13 cellular contexts compared by ENCODE assay signal in genomic region chr10:16999665-17000451, GRCh38.
DNase-seq lines count a peak whose midpoint lies in the region; ATAC-seq, FAIRE-seq and TF ChIP-seq lines count a peak whose summit lies in the region.
"Had no signal": no experiment of that assay in that cellular context is flagged by ENCODE, and none has a peak within 500 bp of the region (broad histone marks: within the 10 kb centered on the region; RNA-seq: fewer than 3 reads in every experiment).

No MANE protein-coding gene starts in this region.

- no peaks in the 10 kb centered on the region for H3K36me3 Mint-ChIP-seq in CD4-positive, alpha-beta T cell (ENCODE audit: low read depth)

- H3K4me2 ChIP-seq in skeletal muscle satellite cell (ENCODE audit: low read length) (peak overlapping the region; percentile 13), trophoblast cell (ENCODE audit: low read length) (no peak overlapping the region)

- no peak overlapping the region for H4K12ac ChIP-seq in trophoblast cell (ENCODE audit: low read depth, low read length)

- no peak overlapping the region for H3K14ac ChIP-seq in trophoblast cell (ENCODE audit: low read length)

- no peak for DNase-seq in CD4-positive, alpha-beta T cell
- peak; percentile 85 for DNase-seq in adipocyte (ENCODE audit: low read depth)
- DNase-seq in fibroblast of mammary gland (ENCODE audit: low read depth): peak; percentile 36
- no peak for DNase-seq in trophoblast cell
- DNase-seq in GM12891 (ENCODE audit: insufficient read length, low spot score): no peak
- DNase-seq in KBM-7: no peak
- DNase-seq in effector CD4-positive, alpha-beta T cell: no peak
- DNase-seq: activated CD4-positive, alpha-beta T cell treated with anti-CD3 and anti-CD28 coated beads for 4 hours; activated T-cell treated with anti-CD3 and anti-CD28 coated beads, Interleukin-2, amount 50 U/mL, for 1 hour; NCI-H1105; T-helper 1 cell had no signal

- TF ChIP-seq CTCF in CD4-positive, alpha-beta T cell (IDR thresholded peaks at IDR 0.05): no peak
- no peak for TF ChIP-seq CTCF in fibroblast of mammary gland (conservative IDR thresholded peaks at IDR 0.05; ENCODE audit: control insufficient read depth, insufficient read depth, low read depth, low read length)

- H2BK12ac ChIP-seq in trophoblast cell (ENCODE audit: low read length): no peak overlapping the region

- peak overlapping the region; percentile 69 for H3K9ac ChIP-seq in adipocyte (ENCODE audit: low read length)
- H3K9ac ChIP-seq in skeletal muscle satellite cell (ENCODE audit: low read depth, low read length): peak overlapping the region; percentile 52
- H3K9ac ChIP-seq in trophoblast cell (ENCODE audit: low read length): no peak overlapping the region

- H4K91ac ChIP-seq in trophoblast cell (ENCODE audit: low read depth, low read length): no peak overlapping the region

- no peaks in the 10 kb centered on the region for H3K79me1 ChIP-seq in trophoblast cell (ENCODE audit: low read length)

- no peak overlapping the region for H2BK5ac ChIP-seq in trophoblast cell (ENCODE audit: low read depth, low read length, poor library complexity)

- H3K23ac ChIP-seq in trophoblast cell (ENCODE audit: low read length): no peak overlapping the region

- intact Hi-C loops in CD4-positive, alpha-beta T cell (cut with DNase I, micrococcal nuclease): loop anchor here in 1 of 2 experiments (5.0 to 10.0 kb wide), 2 partner anchors 155 to 207 kb away; no protein-coding TSS in a partner anchor

- H3K36me3 ChIP-seq in adipocyte (ENCODE audit: control insufficient read depth, insufficient read depth, low read length, severe bottlenecking) (no peaks in the 10 kb centered on the region), skeletal muscle satellite cell (ENCODE audit: insufficient read depth, low read length) (no peaks in the 10 kb centered on the region), trophoblast cell (ENCODE audit: control insufficient read depth in 1 of 2, insufficient read depth in 2 of 2, low read length in 2 of 2) (no peaks in the 10 kb centered on the region)

- H3K4me1 Mint-ChIP-seq in CD4-positive, alpha-beta T cell (ENCODE audit: low read depth): peaks cover 61% of the 10 kb centered on the region

- no peak overlapping the region for H3K18ac ChIP-seq in trophoblast cell (ENCODE audit: low read length)

- WGBS in trophoblast cell (ENCODE audit: extremely low coverage, insufficient coverage, insufficient read length): no CpG with 5 or more reads among the region's 10 CpGs

- no peak for TF ChIP-seq POLR2A in GM12891 (IDR thresholded peaks at IDR 0.05; ENCODE audit: low read depth, low read length)

- in situ Hi-C loops in KBM-7 (cut with MboI; ENCODE audit: low pct_unique_long_range_greater_than_20kb, low sequenced_read_pairs): no loop called here

- H3K27ac Mint-ChIP-seq in CD4-positive, alpha-beta T cell: peak overlapping the region; percentile 22

- H3K4ac ChIP-seq in trophoblast cell (ENCODE audit: low read depth, low read length): no peak overlapping the region

- no peak overlapping the region for H4K8ac ChIP-seq in trophoblast cell (ENCODE audit: low read depth, low read length)

- H3K4me1 ChIP-seq in adipocyte (ENCODE audit: control insufficient read depth, insufficient read depth, low read length): peaks cover 66% of the 10 kb centered on the region
- H3K4me1 ChIP-seq in skeletal muscle satellite cell (ENCODE audit: control insufficient read depth, insufficient read depth, low read length): peaks cover 58% of the 10 kb centered on the region
- H3K4me1 ChIP-seq in trophoblast cell (ENCODE audit: control insufficient read depth in 1 of 2, insufficient read depth in 2 of 2, low read length in 2 of 2): peaks cover 3 to 10% of the 10 kb centered on the region in 2 experiments

- no peak for FAIRE-seq in GM12891 (lab: Jason Lieb, UNC)
- FAIRE-seq: GM12878 had no signal

- no peaks in the 10 kb centered on the region for H3K9me3 ChIP-seq in CD4-positive, alpha-beta T cell (ENCODE audit: control insufficient read depth, low read length)
- H3K9me3 ChIP-seq in adipocyte (ENCODE audit: control insufficient read depth, low read length) (no peaks in the 10 kb centered on the region), skeletal muscle satellite cell (replicated peaks; ENCODE audit: low read length) (no peaks in the 10 kb centered on the region), trophoblast cell (ENCODE audit: insufficient read depth, low read depth, low read length) (peaks cover 1% of the 10 kb centered on the region)

- POLR2A ChIA-PET in CD4-positive, alpha-beta T cell (lab: Charles Lee): interaction anchor here (0.6 to 1.3 kb wide), 2 partner anchors 23 to 230 kb away, joined by 3 read pairs; no protein-coding TSS in a partner anchor

- no peaks in the 10 kb centered on the region for H3K27me3 Mint-ChIP-seq in CD4-positive, alpha-beta T cell

- CTCF ChIA-PET in CD4-positive, alpha-beta T cell (lab: Charles Lee): interaction anchor here (0.9 to 2.2 kb wide), 2 partner anchors 10 to 22 kb away, joined by 4 read pairs; no protein-coding TSS in a partner anchor

- H2BK120ac ChIP-seq in trophoblast cell (ENCODE audit: insufficient read depth, low read length, poor library complexity): no peak overlapping the region

- no peaks in the 10 kb centered on the region for H3K9me3 Mint-ChIP-seq in CD4-positive, alpha-beta T cell

- no peaks in the 10 kb centered on the region for H3K79me2 ChIP-seq in trophoblast cell (ENCODE audit: control insufficient read depth, insufficient read depth, low read length, poor library complexity)

- no peak for ATAC-seq in CD4-positive, alpha-beta T cell (ENCODE audit: poor library complexity)
- ATAC-seq: GM12878 had no signal

- H3K4me3 ChIP-seq in adipocyte (ENCODE audit: low read length) (peak overlapping the region; percentile 1), fibroblast of mammary gland (ENCODE audit: control insufficient read depth, low read depth, low read length) (no peak overlapping the region), skeletal muscle satellite cell (ENCODE audit: low read length) (no peak overlapping the region), trophoblast cell (ENCODE audit: low read depth, low read length) (no peak overlapping the region)
- H3K4me3 ChIP-seq: GM12878 had no signal

- no peak overlapping the region for H3K27ac ChIP-seq in CD4-positive, alpha-beta T cell (ENCODE audit: low read depth, low read length)
- no peak overlapping the region for H3K27ac ChIP-seq in trophoblast cell (ENCODE audit: low read depth, low read length)

- H2AK5ac ChIP-seq in trophoblast cell (ENCODE audit: low read length): no peak overlapping the region

- H3K27me3 ChIP-seq in CD4-positive, alpha-beta T cell (ENCODE audit: control insufficient read depth, insufficient read depth, low read length): no peaks in the 10 kb centered on the region
- H3K27me3 ChIP-seq in adipocyte (replicated peaks; ENCODE audit: control insufficient read depth, insufficient read depth, low read length): no peaks in the 10 kb centered on the region
- H3K27me3 ChIP-seq in skeletal muscle satellite cell (ENCODE audit: control insufficient read depth, insufficient read depth, low read length): no peaks in the 10 kb centered on the region
- H3K27me3 ChIP-seq in trophoblast cell (ENCODE audit: insufficient read depth, low read length): no peaks in the 10 kb centered on the region

- H2AFZ ChIP-seq in trophoblast cell (ENCODE audit: insufficient read depth, low read length, poor library complexity): no peak overlapping the region

- H3K4me3 Mint-ChIP-seq in CD4-positive, alpha-beta T cell: no peak overlapping the region

TF ChIP-seq in GM12891, 5 proteins besides CTCF, POLR2A, EP300 and RAD21:
- TF ChIP-seq POU2F2 (IDR thresholded peaks at IDR 0.05; ENCODE audit: low read depth, low read length) (no peak), PAX5 (IDR thresholded peaks at IDR 0.05; ENCODE audit: insufficient read depth, low read length, severe bottlenecking) (no peak), POLR2AphosphoS5 (IDR thresholded peaks at IDR 0.05; ENCODE audit: low read depth, low read length) (no peak), TAF1 (IDR thresholded peaks at IDR 0.05; ENCODE audit: low read depth, low read length) (no peak)

Comparison
In these comparisons a context has a peak if more than half of its experiments do, and no peak if none do; other contexts are left out.
1. DNase-seq: peak in adipocyte (single experiment) and fibroblast of mammary gland (single experiment); none in CD4-positive, alpha-beta T cell (0 of 10), trophoblast cell (0 of 2), GM12891 (single experiment), KBM-7 (single experiment) and effector CD4-positive, alpha-beta T cell (single experiment).